ENCODE assay signal across 23 cellular contexts in the genomic region with DNA sequence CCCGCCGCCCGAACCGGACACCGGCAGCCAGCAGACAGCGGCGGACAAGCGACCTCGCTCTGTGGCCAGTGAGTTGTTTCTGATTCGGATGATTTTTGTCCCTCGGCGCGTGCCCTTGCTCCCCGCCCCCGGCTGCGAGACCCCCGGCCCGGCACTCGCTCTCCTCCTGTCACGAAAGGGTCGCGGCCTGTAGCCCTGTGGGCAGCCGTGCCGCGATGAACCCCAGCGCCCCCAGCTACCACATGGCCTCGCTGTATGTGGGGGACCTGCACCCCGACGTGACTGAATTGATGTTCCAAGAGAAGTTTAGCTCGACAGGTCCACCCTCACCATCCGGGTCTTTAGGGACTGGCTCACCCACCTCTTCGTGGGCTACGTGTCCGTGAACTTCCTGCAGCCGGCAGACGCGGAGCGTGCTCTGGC.
DNase-seq lines count a peak whose midpoint lies in the region; ATAC-seq and TF ChIP-seq lines count a peak whose summit lies in the region.
"Had no signal": no experiment of that assay in that cellular context is flagged by ENCODE, and none has a peak within 500 bp of the region (broad histone marks: within the 10 kb centered on the region; RNA-seq: fewer than 3 reads in every experiment).

No MANE protein-coding gene starts in this region.

- H3K9me3 ChIP-seq in left ventricle myocardium inferior (replicated peaks) (no peaks in the 10 kb centered on the region), RWPE2 (ENCODE audit: severe bottlenecking) (no peaks in the 10 kb centered on the region), aorta (ENCODE audit: control insufficient read depth, low read length) (no peaks in the 10 kb centered on the region)
- H3K9me3 ChIP-seq: HAP-1 had no signal

- TF ChIP-seq CTCF in left ventricle myocardium inferior (IDR thresholded peaks at IDR 0.05; ENCODE audit: borderline replicate concordance) (no peak), RWPE2 (IDR thresholded peaks at IDR 0.05; ENCODE audit: poor library complexity, severe bottlenecking) (no peak), GM20000 (IDR thresholded peaks at IDR 0.05; ENCODE audit: extremely low read depth, missing control alignments) (no peak)

- H3K4me3 ChIP-seq in left ventricle myocardium inferior (no peak overlapping the region), RWPE2 (ENCODE audit: severe bottlenecking) (no peak overlapping the region), aorta (ENCODE audit: low read length in 2 of 2) (no peak overlapping the region)
- H3K4me3 ChIP-seq: BLaER1, GM23248, HAP-1, K562 had no signal

- ATAC-seq in Right ventricle myocardium inferior (no peak), RWPE2 (ENCODE audit: low read depth) (no peak), aorta (ENCODE audit: low FRiP score) (peak; percentile 50)
- ATAC-seq: K562, PC-3 had no signal

- 98% methylated on average over 38 of the region's 38 CpGs for WGBS in aorta, 2 donors

- H3K27me3 ChIP-seq in left ventricle myocardium inferior (ENCODE audit: low read depth) (no peaks in the 10 kb centered on the region), RWPE2 (ENCODE audit: insufficient read depth, poor library complexity, severe bottlenecking) (no peaks in the 10 kb centered on the region), aorta (ENCODE audit: control insufficient read depth in 1 of 2, insufficient read depth in 2 of 2, low read length in 1 of 2) (no peaks in the 10 kb centered on the region)
- H3K27me3 ChIP-seq: BLaER1 had no signal

- intact Hi-C loops in Right ventricle myocardium inferior (cut with DNase I) (no loop called here), left ventricle myocardium inferior (cut with micrococcal nuclease) (no loop called here), posterior vena cava (cut with DNase I) (no loop called here), aorta (cut with DNase I) (no loop called here)

- DNase-seq in Right ventricle myocardium inferior (ENCODE audit: missing footprints) (peak; percentile 50), left ventricle myocardium inferior (no peak), RWPE2 (ENCODE audit: low spot score) (peak; percentile 29), posterior vena cava (ENCODE audit: low spot score) (peak; percentile 82), aorta (peak in 1 of 2 donors; percentile 37), GM20000 (ENCODE audit: low spot score) (no peak), globus pallidus (ENCODE audit: low spot score) (no peak)
- DNase-seq: CD4-positive, CD25-positive, alpha-beta regulatory T cell; GM23248; HFFc6; Kasumi-1; NCI-H1092 treated with DMSO at 0.1 percent for 48 hours; NCI-H1436; NCI-H187 treated with DMSO at 0.1 percent for 48 hours; NCI-H2171 treated with DMSO at 0.1 percent for 48 hours; NCI-H345; NCI-H524; NCI-H748 treated with DMSO at 0.1 percent for 48 hours; PC-3; SHP77 had no signal

- H3K27ac ChIP-seq in left ventricle myocardium inferior (replicated peaks) = no peak overlapping the region
- H3K27ac ChIP-seq in RWPE2 (ENCODE audit: poor library complexity, severe bottlenecking) = no peak overlapping the region
- no peak overlapping the region for H3K27ac ChIP-seq in aorta (ENCODE audit: low read depth in 1 of 2, low read length in 2 of 2)
- H3K27ac ChIP-seq: BLaER1, GM23248 had no signal

- no peaks in the 10 kb centered on the region for H3K36me3 ChIP-seq in left ventricle myocardium inferior
- no peaks in the 10 kb centered on the region for H3K36me3 ChIP-seq in RWPE2 (ENCODE audit: low read depth)
- no peaks in the 10 kb centered on the region for H3K36me3 ChIP-seq in aorta (ENCODE audit: control insufficient read depth in 1 of 2, insufficient read depth in 2 of 2, low read length in 1 of 2)
- H3K36me3 ChIP-seq: BLaER1, HAP-1 had no signal

- H3K4me1 ChIP-seq in left ventricle myocardium inferior (no peaks in the 10 kb centered on the region), RWPE2 (ENCODE audit: insufficient read depth, poor library complexity, severe bottlenecking) (no peaks in the 10 kb centered on the region), aorta (ENCODE audit: control insufficient read depth in 1 of 2, insufficient read depth in 2 of 2, low read length in 2 of 2) (no peaks in the 10 kb centered on the region)
- H3K4me1 ChIP-seq: BLaER1 had no signal

Comparison
In these comparisons a context has a peak if more than half of its experiments do, and no peak if none do; other contexts are left out.
1. DNase-seq: peak in Right ventricle myocardium inferior (single experiment), RWPE2 (single experiment) and posterior vena cava (single experiment); none in left ventricle myocardium inferior (single experiment), GM20000 (single experiment) and globus pallidus (single experiment).